17 cellular contexts compared by ENCODE assay signal in the genomic region with DNA sequence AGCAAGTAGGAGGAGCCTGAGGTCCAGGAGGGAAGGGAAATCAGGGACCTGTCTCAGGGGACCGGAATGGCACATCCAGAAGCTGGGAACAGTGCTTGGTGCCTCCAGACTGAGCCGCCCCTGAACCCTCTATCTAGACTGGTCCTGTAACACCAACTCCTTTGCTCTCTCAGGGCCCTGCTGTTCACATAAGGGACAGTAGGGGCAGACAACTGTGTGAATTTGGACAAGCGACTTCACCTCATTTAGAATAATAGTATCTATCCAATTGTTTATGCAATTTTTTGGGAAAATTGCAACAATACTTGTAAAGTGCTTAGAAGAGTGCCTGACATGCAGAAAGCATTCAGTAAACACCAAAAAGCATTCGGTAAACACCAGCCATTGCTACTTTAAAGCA. TPM values are rescaled to one million over a fixed set of nuclear protein-coding genes. Genes with fewer than 3 reads are reported as not detected.
DNase-seq lines count a peak whose midpoint lies in the region; ATAC-seq, FAIRE-seq and TF ChIP-seq lines count a peak whose summit lies in the region.
"Had no signal": no experiment of that assay in that cellular context is flagged by ENCODE, and none has a peak within 500 bp of the region (broad histone marks: within the 10 kb centered on the region; RNA-seq: fewer than 3 reads in every experiment).

No MANE protein-coding gene starts in this region.

- no peaks in the 10 kb centered on the region for H4K20me1 ChIP-seq in HepG2 (ENCODE audit: insufficient read depth, low read length)

- no peak for FAIRE-seq in HepG2 (lab: Jason Lieb, UNC)

- DNase-seq in HepG2 (ENCODE audit: low spot score) (peak; percentile 14), right lobe of liver (no peak), RWPE1 (ENCODE audit: low spot score) (no peak), fibroblast of pulmonary artery (ENCODE audit: low read depth) (peak; percentile 9), H4 (ENCODE audit: low spot score) (no peak)
- no peak for DNase-seq in effector CD8-positive, alpha-beta T cell (lab: John Stamatoyannopoulos, UW)
- DNase-seq in activated CD4-positive, alpha-beta T cell treated with anti-CD3 and anti-CD28 coated beads, Interleukin-2, amount 50 U/mL, for 4 hours = no peak
- DNase-seq: anterior cingulate cortex; kidney glomerular epithelial cell; NK-92 treated with Interleukin-12 subunit alpha and Interleukin-12 subunit beta, amount 100 ng/mL, for 24 hours; ovary; stimulated activated CD4-positive, alpha-beta T cell treated with anti-CD3 and anti-CD28 coated beads, Interleukin-1b, Interleukin-23, amount 100 ng/mL, for 48 hours; stomach had no signal

- no peaks in the 10 kb centered on the region for H3K79me2 ChIP-seq in HepG2 (ENCODE audit: insufficient read depth, low read length)

- H3K9ac ChIP-seq in HepG2 (ENCODE audit: insufficient read depth, low read depth, low read length) = no peak overlapping the region
- H3K9ac ChIP-seq: BLaER1 had no signal

- ATAC-seq in HepG2 (peak; percentile 80), right lobe of liver (no peak), GM18868 (IDR thresholded peaks at IDR 0.05; ENCODE audit: unreplicated experiment) (no peak)

- no peak overlapping the region for H3K27ac ChIP-seq in HepG2 (ENCODE audit: extremely low read length, insufficient read depth, low read length)
- no peak overlapping the region for H3K27ac ChIP-seq in right lobe of liver
- no peak overlapping the region for H3K27ac ChIP-seq in RWPE1
- H3K27ac ChIP-seq: BLaER1, esophagus muscularis mucosa, HL-60, ovary, stomach had no signal

- 98% methylated on average over 3 of the region's 4 CpGs for whole genome bisulfite sequencing in HepG2 (ENCODE audit: low lambda C conversion rate)
- 87% methylated on average over 3 of the region's 4 CpGs for WGBS in right lobe of liver (ENCODE audit: insufficient coverage, low coverage, low lambda C conversion rate, missing lambda C conversion rate)

- intact Hi-C loops in HepG2 (cut with micrococcal nuclease; ENCODE audit: unreplicated experiment) (no loop called here), right lobe of liver (cut with DNase I) (no loop called here)

- no peak overlapping the region for H2AFZ ChIP-seq in HepG2 (ENCODE audit: low read length)

- peaks cover 30 to 76% of the 10 kb centered on the region in 2 experiments for H3K36me3 ChIP-seq in HepG2 (replicated peaks in 1 of 2; ENCODE audit: control insufficient read depth in 1 of 2, insufficient read depth in 2 of 2, low read length in 2 of 2)
- H3K36me3 ChIP-seq in right lobe of liver = peaks cover 6 to 94% (median 38%) of the 10 kb centered on the region in 4 donors
- H3K36me3 ChIP-seq: ovary had no signal

- H3K4me3 ChIP-seq in HepG2 (replicated peaks in 1 of 3; ENCODE audit: insufficient read depth in 1 of 3, low read depth in 2 of 3, low read length in 3 of 3) (no peak overlapping the region), right lobe of liver (no peak overlapping the region), fibroblast of pulmonary artery (replicated peaks; ENCODE audit: low read depth, low read length) (no peak overlapping the region)
- H3K4me3 ChIP-seq: BLaER1, esophagus muscularis mucosa, ovary, stomach had no signal

- TF ChIP-seq POLR2A in HepG2 (IDR thresholded peaks at IDR 0.05; ENCODE audit: insufficient read depth in 1 of 2, low read depth in 2 of 2, low read length in 2 of 2) (no peak), right lobe of liver (IDR thresholded peaks at IDR 0.05) (no peak)

- BruUV-seq in HepG2 (replicated peaks; lab: Mats Ljungman, UMichigan) = no TSS peak

- TF ChIP-seq RAD21 in HepG2 (CRISPR knock-in tag; IDR thresholded peaks at IDR 0.05) = no peak

- H3K27me3 ChIP-seq in HepG2 (ENCODE audit: control insufficient read depth in 1 of 2, insufficient read depth in 2 of 2, low read length in 2 of 2) (no peaks in the 10 kb centered on the region), right lobe of liver (no peaks in the 10 kb centered on the region)
- H3K27me3 ChIP-seq: BLaER1, esophagus muscularis mucosa, ovary, stomach had no signal

- TF ChIP-seq EP300 in HepG2 (IDR thresholded peaks at IDR 0.05; ENCODE audit: low read depth in 2 of 2, low read length in 2 of 2) (no peak), HepG2 (CRISPR knock-in tag; IDR thresholded peaks at IDR 0.05; ENCODE audit: borderline replicate concordance) (no peak)

- POLR2A ChIA-PET in HepG2 (lab: Yijun Ruan, JAX) = no interaction called here
- POLR2A ChIA-PET in RWPE1 (lab: Yijun Ruan, JAX; ENCODE audit: low non-redundant PET) = no interaction called here

- CTCF ChIA-PET in HepG2 (lab: Yijun Ruan, JAX; ENCODE audit: low intra/inter-chr PET ratio, low total read pairs) (interaction anchor here (1.0 kb wide), 1 partner anchor 34 kb away, joined by 3 read pairs; no protein-coding TSS in a partner anchor), RWPE1 (lab: Yijun Ruan, JAX) (interaction anchor here (0.7 kb wide), 1 partner anchor 32 kb away, joined by 3 read pairs; no protein-coding TSS in a partner anchor)

- in situ Hi-C loops in HepG2 (cut with HindIII; ENCODE audit: extremely low pct_ligation_motif_present, low pct_unique_long_range_greater_than_20kb) = no loop called here

- H3K4me1 ChIP-seq in HepG2 (ENCODE audit: insufficient read depth, low read length) (no peaks in the 10 kb centered on the region), right lobe of liver (no peaks in the 10 kb centered on the region)
- H3K4me1 ChIP-seq: BLaER1, esophagus muscularis mucosa, stomach had no signal

- no peaks in the 10 kb centered on the region for H3K9me3 ChIP-seq in HepG2 (ENCODE audit: low read length)
- H3K9me3 ChIP-seq in right lobe of liver = no peaks in the 10 kb centered on the region
- H3K9me3 ChIP-seq: BLaER1, esophagus muscularis mucosa, ovary, stomach had no signal

- TF ChIP-seq CTCF in HepG2 (CRISPR knock-in tag; IDR thresholded peaks at IDR 0.05) (no peak), right lobe of liver (IDR thresholded peaks at IDR 0.05) (peak in 1 of 4 donors; percentile 19), RWPE1 (conservative IDR thresholded peaks at IDR 0.05; ENCODE audit: low read depth) (peak; percentile 16; the same call in 1 of the 2 replicates), fibroblast of pulmonary artery (IDR thresholded peaks at IDR 0.05; ENCODE audit: low read length, missing control alignments) (peak; percentile 39)

- H3K4me2 ChIP-seq in HepG2 (ENCODE audit: low read depth, low read length) = no peak overlapping the region
- H3K4me2 ChIP-seq: BLaER1 had no signal

RNA-seq across cellular contexts. Expression of a gene that starts 14.0 kb away (rescaled TPM):
- total RNA-seq in HepG2 (2016; rRNA removed; fragmentation: Illumina TruSeq; extraction: Trizol) = 19.9 and 21.9 TPM in 2 replicates
- 9.2 and 10.2 TPM in 2 replicates for total RNA-seq in HepG2 (2016; cell fraction: cytosol; rRNA removed; fragmentation: Illumina TruSeq; extraction: Trizol; ENCODE audit: low read depth)
- 17.2 and 21.4 TPM in 2 replicates for total RNA-seq in HepG2 (2016; cell fraction: insoluble cytoplasmic fraction; rRNA removed; fragmentation: Illumina TruSeq; extraction: Trizol)
- total RNA-seq in HepG2 (2016; cell fraction: membrane; rRNA removed; fragmentation: Illumina TruSeq; extraction: Trizol) = 13.2 and 15.6 TPM in 2 replicates
- 25.6 and 28.5 TPM in 2 replicates for total RNA-seq in HepG2 (2016; cell fraction: nucleus; rRNA removed; fragmentation: Illumina TruSeq; extraction: Trizol)
- 55.7 and 67.8 TPM in 2 replicates for polyA plus RNA-seq in HepG2 (2011; rRNA removed)
- polyA plus RNA-seq in HepG2 (2011; cell fraction: cytosol; rRNA removed) = 29.9 and 41.2 TPM in 2 replicates
- 174 and 217 TPM in 2 replicates for polyA plus RNA-seq in HepG2 (2011; cell fraction: nucleus; rRNA removed)
- polyA plus RNA-seq in HepG2 (2012) = 38.1 and 46.9 TPM in 2 replicates
- 5.0 and 6.1 TPM in 2 replicates for polyA plus RNA-seq in HepG2 (2016; cell fraction: cytosol; fragmentation: Illumina TruSeq; extraction: Trizol; ENCODE audit: low read depth)
- polyA plus RNA-seq in HepG2 (2016; cell fraction: insoluble cytoplasmic fraction; fragmentation: Illumina TruSeq; extraction: Trizol; ENCODE audit: low read depth) = 26.5 and 39.8 TPM in 2 replicates
- polyA plus RNA-seq in HepG2 (2016; cell fraction: membrane; fragmentation: Illumina TruSeq; extraction: Trizol; ENCODE audit: low read depth) = 10.4 and 10.6 TPM in 2 replicates
- 86.7 and 87.3 TPM in 2 replicates for polyA plus RNA-seq in HepG2 (2016; cell fraction: nucleus; fragmentation: Illumina TruSeq; extraction: Trizol; ENCODE audit: insufficient read depth, low read depth)
- 90.3 and 124 TPM in 2 replicates for polyA minus RNA-seq in HepG2 (2011; rRNA and poly(A)+ RNA removed; ENCODE audit: low replicate concordance)
- 40.3 and 51.8 TPM in 2 replicates for polyA minus RNA-seq in HepG2 (2011; cell fraction: cytosol; rRNA and poly(A)+ RNA removed)
- 40.8 and 43.1 TPM in 2 replicates for polyA minus RNA-seq in HepG2 (2011; cell fraction: nucleus; rRNA and poly(A)+ RNA removed)
- 10 to 100 TPM; 31.1 to 50.1 (median 42.0) TPM for total RNA-seq in right lobe of liver
- 13.2 and 17.7 TPM in 2 replicates for total RNA-seq in H4 (2014; rRNA removed; shearing (Covaris generic))

RNA-seq across cellular contexts. Expression of a gene that starts 15.2 kb away (rescaled TPM):
- total RNA-seq in HepG2 (2016; rRNA removed; fragmentation: Illumina TruSeq; extraction: Trizol) = 27.6 and 29.8 TPM in 2 replicates
- 18.2 and 19.5 TPM in 2 replicates for total RNA-seq in HepG2 (2016; cell fraction: cytosol; rRNA removed; fragmentation: Illumina TruSeq; extraction: Trizol; ENCODE audit: low read depth)
- 27.8 and 29.1 TPM in 2 replicates for total RNA-seq in HepG2 (2016; cell fraction: insoluble cytoplasmic fraction; rRNA removed; fragmentation: Illumina TruSeq; extraction: Trizol)
- 34.4 and 34.7 TPM in 2 replicates for total RNA-seq in HepG2 (2016; cell fraction: membrane; rRNA removed; fragmentation: Illumina TruSeq; extraction: Trizol)
- 12.7 and 14.6 TPM in 2 replicates for total RNA-seq in HepG2 (2016; cell fraction: nucleus; rRNA removed; fragmentation: Illumina TruSeq; extraction: Trizol)
- polyA plus RNA-seq in HepG2 (2011; rRNA removed) = 47.6 and 61.6 TPM in 2 replicates
- 51.9 and 75.3 TPM in 2 replicates for polyA plus RNA-seq in HepG2 (2011; cell fraction: cytosol; rRNA removed)
- 17.5 and 27.3 TPM in 2 replicates for polyA plus RNA-seq in HepG2 (2011; cell fraction: nucleus; rRNA removed)
- polyA plus RNA-seq in HepG2 (2012) = 16.1 and 27.5 TPM in 2 replicates
- polyA plus RNA-seq in HepG2 (2016; cell fraction: cytosol; fragmentation: Illumina TruSeq; extraction: Trizol; ENCODE audit: low read depth) = 12.4 and 15.4 TPM in 2 replicates
- polyA plus RNA-seq in HepG2 (2016; cell fraction: insoluble cytoplasmic fraction; fragmentation: Illumina TruSeq; extraction: Trizol; ENCODE audit: low read depth) = 32.3 and 32.7 TPM in 2 replicates
- polyA plus RNA-seq in HepG2 (2016; cell fraction: membrane; fragmentation: Illumina TruSeq; extraction: Trizol; ENCODE audit: low read depth) = 19.9 and 23.8 TPM in 2 replicates
- 23.8 and 24.4 TPM in 2 replicates for polyA plus RNA-seq in HepG2 (2016; cell fraction: nucleus; fragmentation: Illumina TruSeq; extraction: Trizol; ENCODE audit: insufficient read depth, low read depth)
- polyA minus RNA-seq in HepG2 (2011; rRNA and poly(A)+ RNA removed; ENCODE audit: low replicate concordance) = 0.42 and 103 TPM in 2 replicates
- 27.8 and 30.5 TPM in 2 replicates for polyA minus RNA-seq in HepG2 (2011; cell fraction: cytosol; rRNA and poly(A)+ RNA removed)
- 7.2 and 12.8 TPM in 2 replicates for polyA minus RNA-seq in HepG2 (2011; cell fraction: nucleus; rRNA and poly(A)+ RNA removed)
- 10 to 100 TPM; 18.2 to 36.1 (median 25.3) TPM for total RNA-seq in right lobe of liver
- 0.31 TPM in 1 of 2 replicates, not detected in the other for total RNA-seq in H4 (2014; rRNA removed; shearing (Covaris generic))
- total RNA-seq: esophagus muscularis mucosa had no signal

RNA-seq across cellular contexts. Expression of a gene that starts 33.8 kb away (rescaled TPM):
- total RNA-seq in HepG2 (2016; rRNA removed; fragmentation: Illumina TruSeq; extraction: Trizol) (0.07 TPM in 1 of 2 replicates, not detected in the other), right lobe of liver (not detected)
- not detected in 2 replicates for total RNA-seq in HepG2 (2016; cell fraction: cytosol; rRNA removed; fragmentation: Illumina TruSeq; extraction: Trizol; ENCODE audit: low read depth)
- total RNA-seq in HepG2 (2016; cell fraction: insoluble cytoplasmic fraction; rRNA removed; fragmentation: Illumina TruSeq; extraction: Trizol) = 0.11 TPM in 1 of 2 replicates, not detected in the other
- total RNA-seq in HepG2 (2016; cell fraction: membrane; rRNA removed; fragmentation: Illumina TruSeq; extraction: Trizol) = not detected in 2 replicates
- total RNA-seq in HepG2 (2016; cell fraction: nucleus; rRNA removed; fragmentation: Illumina TruSeq; extraction: Trizol) = 0.31 TPM in 1 of 2 replicates, not detected in the other
- 0.03 TPM in 1 of 2 replicates, not detected in the other for polyA plus RNA-seq in HepG2 (2011; rRNA removed)
- polyA plus RNA-seq in HepG2 (2011; cell fraction: cytosol; rRNA removed) = not detected in 2 replicates
- polyA plus RNA-seq in HepG2 (2011; cell fraction: nucleus; rRNA removed) = 0.45 and 0.59 TPM in 2 replicates
- polyA plus RNA-seq in HepG2 (2012) = not detected in 2 replicates
- not detected in 2 replicates for polyA plus RNA-seq in HepG2 (2016; cell fraction: cytosol; fragmentation: Illumina TruSeq; extraction: Trizol; ENCODE audit: low read depth)
- polyA plus RNA-seq in HepG2 (2016; cell fraction: insoluble cytoplasmic fraction; fragmentation: Illumina TruSeq; extraction: Trizol; ENCODE audit: low read depth) = not detected in 2 replicates
- not detected in 2 replicates for polyA plus RNA-seq in HepG2 (2016; cell fraction: membrane; fragmentation: Illumina TruSeq; extraction: Trizol; ENCODE audit: low read depth)
- polyA plus RNA-seq in HepG2 (2016; cell fraction: nucleus; fragmentation: Illumina TruSeq; extraction: Trizol; ENCODE audit: insufficient read depth, low read depth) = not detected in 2 replicates
- 0.26 and 0.50 TPM in 2 replicates for polyA minus RNA-seq in HepG2 (2011; rRNA and poly(A)+ RNA removed; ENCODE audit: low replicate concordance)
- not detected in 2 replicates for polyA minus RNA-seq in HepG2 (2011; cell fraction: cytosol; rRNA and poly(A)+ RNA removed)
- polyA minus RNA-seq in HepG2 (2011; cell fraction: nucleus; rRNA and poly(A)+ RNA removed) = 0.26 and 0.99 TPM in 2 replicates
- not detected in 2 replicates for total RNA-seq in H4 (2014; rRNA removed; shearing (Covaris generic))
- polyA plus RNA-seq: ovary, stomach had no signal

RNA-seq across cellular contexts. Expression of a gene that starts 37.0 kb away (rescaled TPM):
- 9.7 and 14.3 TPM in 2 replicates for total RNA-seq in HepG2 (2016; rRNA removed; fragmentation: Illumina TruSeq; extraction: Trizol)
- 2.8 and 3.4 TPM in 2 replicates for total RNA-seq in HepG2 (2016; cell fraction: cytosol; rRNA removed; fragmentation: Illumina TruSeq; extraction: Trizol; ENCODE audit: low read depth)
- total RNA-seq in HepG2 (2016; cell fraction: insoluble cytoplasmic fraction; rRNA removed; fragmentation: Illumina TruSeq; extraction: Trizol) = 10.5 and 13.6 TPM in 2 replicates
- total RNA-seq in HepG2 (2016; cell fraction: membrane; rRNA removed; fragmentation: Illumina TruSeq; extraction: Trizol) = 8.1 and 9.5 TPM in 2 replicates
- 5.7 and 6.8 TPM in 2 replicates for total RNA-seq in HepG2 (2016; cell fraction: nucleus; rRNA removed; fragmentation: Illumina TruSeq; extraction: Trizol)
- 4.3 and 6.1 TPM in 2 replicates for polyA plus RNA-seq in HepG2 (2011; rRNA removed)
- polyA plus RNA-seq in HepG2 (2011; cell fraction: cytosol; rRNA removed) = 4.2 and 8.1 TPM in 2 replicates
- polyA plus RNA-seq in HepG2 (2011; cell fraction: nucleus; rRNA removed) = 6.3 and 6.9 TPM in 2 replicates
- 6.9 and 7.1 TPM in 2 replicates for polyA plus RNA-seq in HepG2 (2012)
- polyA plus RNA-seq in HepG2 (2016; cell fraction: cytosol; fragmentation: Illumina TruSeq; extraction: Trizol; ENCODE audit: low read depth) = 2.7 TPM in 2 replicates
- polyA plus RNA-seq in HepG2 (2016; cell fraction: insoluble cytoplasmic fraction; fragmentation: Illumina TruSeq; extraction: Trizol; ENCODE audit: low read depth) = 13.7 and 14.2 TPM in 2 replicates
- polyA plus RNA-seq in HepG2 (2016; cell fraction: membrane; fragmentation: Illumina TruSeq; extraction: Trizol; ENCODE audit: low read depth) = 5.9 and 6.5 TPM in 2 replicates
- 10.3 and 12.1 TPM in 2 replicates for polyA plus RNA-seq in HepG2 (2016; cell fraction: nucleus; fragmentation: Illumina TruSeq; extraction: Trizol; ENCODE audit: insufficient read depth, low read depth)
- 9.0 and 16.6 TPM in 2 replicates for polyA minus RNA-seq in HepG2 (2011; rRNA and poly(A)+ RNA removed; ENCODE audit: low replicate concordance)
- polyA minus RNA-seq in HepG2 (2011; cell fraction: cytosol; rRNA and poly(A)+ RNA removed) = 10.0 and 10.9 TPM in 2 replicates
- 5.2 and 7.0 TPM in 2 replicates for polyA minus RNA-seq in HepG2 (2011; cell fraction: nucleus; rRNA and poly(A)+ RNA removed)
- total RNA-seq in right lobe of liver = 10 to 100 TPM; 12.8 to 21.5 (median 15.5) TPM
- total RNA-seq in H4 (2014; rRNA removed; shearing (Covaris generic)) = 8.7 and 13.0 TPM in 2 replicates

RNA-seq across cellular contexts. Expression of a gene that starts 53.5 kb away (rescaled TPM):
- total RNA-seq in HepG2 (2016; rRNA removed; fragmentation: Illumina TruSeq; extraction: Trizol) (2.7 TPM in 2 replicates), right lobe of liver (1 to 10 TPM; 2.5 to 5.2 (median 3.9) TPM)
- 4.3 and 5.1 TPM in 2 replicates for total RNA-seq in HepG2 (2016; cell fraction: cytosol; rRNA removed; fragmentation: Illumina TruSeq; extraction: Trizol; ENCODE audit: low read depth)
- total RNA-seq in HepG2 (2016; cell fraction: insoluble cytoplasmic fraction; rRNA removed; fragmentation: Illumina TruSeq; extraction: Trizol) = 1.9 and 2.9 TPM in 2 replicates
- 9.0 and 9.5 TPM in 2 replicates for total RNA-seq in HepG2 (2016; cell fraction: membrane; rRNA removed; fragmentation: Illumina TruSeq; extraction: Trizol)
- total RNA-seq in HepG2 (2016; cell fraction: nucleus; rRNA removed; fragmentation: Illumina TruSeq; extraction: Trizol) = 2.3 and 2.8 TPM in 2 replicates
- 2.2 and 2.3 TPM in 2 replicates for polyA plus RNA-seq in HepG2 (2011; rRNA removed)
- 1.5 and 1.6 TPM in 2 replicates for polyA plus RNA-seq in HepG2 (2011; cell fraction: cytosol; rRNA removed)
- 5.0 and 5.9 TPM in 2 replicates for polyA plus RNA-seq in HepG2 (2011; cell fraction: nucleus; rRNA removed)
- polyA plus RNA-seq in HepG2 (2012) = 5.1 and 6.0 TPM in 2 replicates
- polyA plus RNA-seq in HepG2 (2016; cell fraction: cytosol; fragmentation: Illumina TruSeq; extraction: Trizol; ENCODE audit: low read depth) = 21.8 and 22.7 TPM in 2 replicates
- polyA plus RNA-seq in HepG2 (2016; cell fraction: insoluble cytoplasmic fraction; fragmentation: Illumina TruSeq; extraction: Trizol; ENCODE audit: low read depth) = 6.5 and 9.2 TPM in 2 replicates
- polyA plus RNA-seq in HepG2 (2016; cell fraction: membrane; fragmentation: Illumina TruSeq; extraction: Trizol; ENCODE audit: low read depth) = 27.3 and 32.0 TPM in 2 replicates
- polyA plus RNA-seq in HepG2 (2016; cell fraction: nucleus; fragmentation: Illumina TruSeq; extraction: Trizol; ENCODE audit: insufficient read depth, low read depth) = 16.7 and 17.0 TPM in 2 replicates
- 0.23 and 1.9 TPM in 2 replicates for polyA minus RNA-seq in HepG2 (2011; rRNA and poly(A)+ RNA removed; ENCODE audit: low replicate concordance)
- polyA minus RNA-seq in HepG2 (2011; cell fraction: cytosol; rRNA and poly(A)+ RNA removed) = 2.7 and 2.8 TPM in 2 replicates
- 2.4 TPM in 2 replicates for polyA minus RNA-seq in HepG2 (2011; cell fraction: nucleus; rRNA and poly(A)+ RNA removed)
- total RNA-seq in H4 (2014; rRNA removed; shearing (Covaris generic)) = 0.52 and 0.78 TPM in 2 replicates

Comparison
In these comparisons a context has a peak if more than half of its experiments do, and no peak if none do; other contexts are left out.
1. DNase-seq: peak in HepG2 (single experiment) and fibroblast of pulmonary artery (single experiment); none in right lobe of liver (0 of 3), RWPE1 (single experiment), H4 (single experiment), effector CD8-positive, alpha-beta T cell (single experiment) and activated CD4-positive, alpha-beta T cell treated with anti-CD3 and anti-CD28 coated beads, Interleukin-2, amount 50 U/mL, for 4 hours (0 of 2).
2. RNA of a gene that starts 15.2 kb away (total RNA-seq): 12.7 to 34.7 TPM in HepG2 and 18.2 to 36.1 TPM in right lobe of liver; 0.31 TPM in H4; every median in the first group is over 10 times any median in the second.